Comparison of ENCODE assay signal across 8 cellular contexts in genomic region chr20:23340524-23340923, GRCh38. TPM values are rescaled to one million over a fixed set of nuclear protein-coding genes. Genes with fewer than 3 reads are reported as not detected.
A peak's percentile ranks its signal among the peaks of the same experiment; 100 is the strongest.
DNase-seq lines count a peak whose midpoint lies in the region; ATAC-seq, FAIRE-seq and TF ChIP-seq lines count a peak whose summit lies in the region.

No MANE protein-coding gene starts in this region.

- no peaks in the 10 kb centered on the region for H3K9me2 ChIP-seq in PC-9 (ENCODE audit: insufficient read depth)

- H3K4me3 ChIP-seq in PC-9 (no peak overlapping the region), left lung (no peak overlapping the region)

- H3K79me2 ChIP-seq in PC-9 (ENCODE audit: low read depth), result no peaks in the 10 kb centered on the region

- H3K4me1 ChIP-seq in PC-9 (replicated peaks; ENCODE audit: insufficient read depth), result no peaks in the 10 kb centered on the region
- no peaks in the 10 kb centered on the region for H3K4me1 ChIP-seq in left lung

- no peak overlapping the region for H2AFZ ChIP-seq in PC-9

- H3K27me3 ChIP-seq in PC-9 (ENCODE audit: insufficient read depth, low read depth), result no peaks in the 10 kb centered on the region
- no peaks in the 10 kb centered on the region for H3K27me3 ChIP-seq in left lung

- no peak overlapping the region for H3K4me2 ChIP-seq in PC-9

- intact Hi-C loops in PC-9 (cut with micrococcal nuclease; ENCODE audit: unreplicated experiment), result loop anchor here (1.0 kb wide), 3 partner anchors 290 to 1001 kb away; no protein-coding TSS in a partner anchor
- intact Hi-C loops in left lung (cut with DNase I), result loop anchor here in 1 of 2 donors (5.0 to 10.0 kb wide), 2 partner anchors 646 to 1003 kb away; no protein-coding TSS in a partner anchor

- TF ChIP-seq CTCF in PC-9 (conservative IDR thresholded peaks at IDR 0.05), result peak; percentile 85
- TF ChIP-seq CTCF in left lung (IDR thresholded peaks at IDR 0.05), result peak; percentile 51 to 71

- FAIRE-seq in urothelium cell line (lab: Jason Lieb, UNC), result no peak

- no peaks in the 10 kb centered on the region for H4K20me1 ChIP-seq in PC-9 (ENCODE audit: insufficient read depth)

- H3K36me3 ChIP-seq in PC-9 (ENCODE audit: low read depth) (no peaks in the 10 kb centered on the region), left lung (no peaks in the 10 kb centered on the region)

- CTCF ChIA-PET in PC-9 (lab: Charles Lee), result interaction anchor here (0.7 to 1.3 kb wide), 3 partner anchors 139 to 649 kb away, joined by 3 to 14 read pairs (median 9); no protein-coding TSS in a partner anchor

- peak; percentile 36 for DNase-seq in activated CD4-positive, alpha-beta T cell treated with anti-CD3 and anti-CD28 coated beads for 48 hours
- DNase-seq in activated CD4-positive, alpha-beta T cell treated with anti-CD3 and anti-CD28 coated beads, Interleukin-2, amount 50 U/mL, for 4 hours, result no peak
- DNase-seq in HS-27A (ENCODE audit: low read depth) (peak; percentile 31), PC-9 (peak; percentile 59 to 61), cerebellar nuclear complex (lab: John Stamatoyannopoulos, UW) (peak; percentile 33 to 64), left lung (peak in 1 of 2 donors; percentile 54), urothelium cell line (ENCODE audit: low spot score) (peak; percentile 63)

- no peak overlapping the region for H3K27ac ChIP-seq in PC-9
- H3K27ac ChIP-seq in left lung, result no peak overlapping the region

- H3K9me3 ChIP-seq in PC-9 (ENCODE audit: insufficient read depth, low read depth) (no peaks in the 10 kb centered on the region; the same call in 1 of the 2 replicates), left lung (no peaks in the 10 kb centered on the region)

- POLR2A ChIA-PET in PC-9 (lab: Charles Lee; ENCODE audit: unreplicated experiment), result no interaction called here

- peak; percentile 92 for ATAC-seq in left lung
- ATAC-seq in GM21360 (IDR thresholded peaks at IDR 0.05; ENCODE audit: unreplicated experiment), result no peak

- BruUV-seq in PC-9 (replicated peaks; lab: Mats Ljungman, UMichigan), result no TSS peak

- H3F3A ChIP-seq in PC-9 (ENCODE audit: insufficient read depth, low read depth), result no peaks in the 10 kb centered on the region

RNA-seq across cellular contexts. Expression of gene NXT1, which starts 10.1 kb away (rescaled TPM):
- total RNA-seq in PC-9 (2021) (29.8 and 30.9 TPM in 2 replicates), left lung (10 to 100 TPM; 12.0 to 19.4 TPM)

RNA-seq across cellular contexts. Expression of gene GZF1, which starts 21.5 kb away (rescaled TPM):
- total RNA-seq in PC-9 (2021) (8.1 and 11.1 TPM in 2 replicates), left lung (10 to 100 TPM; 13.4 to 18.0 TPM)

Comparison
In these comparisons a context has a peak if more than half of its experiments do, and no peak if none do; other contexts are left out.
1. DNase-seq: peak in activated CD4-positive, alpha-beta T cell treated with anti-CD3 and anti-CD28 coated beads for 48 hours (single experiment), HS-27A (single experiment), PC-9 (2 of 2), cerebellar nuclear complex (2 of 2) and urothelium cell line (single experiment); none in activated CD4-positive, alpha-beta T cell treated with anti-CD3 and anti-CD28 coated beads, Interleukin-2, amount 50 U/mL, for 4 hours (0 of 2).